Comparison of ENCODE assay signal across 33 cellular contexts in genomic region chr5:67607958-67608357, GRCh38.
"Had no signal": no experiment of that assay in that cellular context is flagged by ENCODE, and none has a peak within 500 bp of the region (broad histone marks: within the 10 kb centered on the region; RNA-seq: fewer than 3 reads in every experiment).

No MANE protein-coding gene starts in this region.

- H3K9me3 ChIP-seq: adrenal gland, body of pancreas had no signal

- H3K4me1 ChIP-seq: adrenal gland, body of pancreas, breast epithelium had no signal

- H3K36me3 ChIP-seq: adrenal gland, brain microvascular endothelial cell, breast epithelium had no signal

- FAIRE-seq: astrocyte, colon, TTC549 had no signal

- H3K27me3 ChIP-seq: adrenal gland, body of pancreas, brain microvascular endothelial cell, breast epithelium had no signal

- DNase-seq: activated B cell treated with CpG ODN at 0.5 μM for 24 hours; activated CD4-positive, alpha-beta memory T cell treated with anti-CD3 and anti-CD28 coated beads for 36 hours; activated CD4-positive, alpha-beta T cell treated with anti-CD3 and anti-CD28 coated beads for 4 hours; activated CD4-positive, alpha-beta T cell treated with anti-CD3 and anti-CD28 coated beads, Interleukin-2, amount 10 ng/mL, durations not matched to agents 24 days and 14 days; activated CD4-positive, alpha-beta T cell treated with anti-CD3 and anti-CD28 coated beads, Interleukin-2, amount 50 U/mL, for 1 hour; activated CD4-positive, alpha-beta T cell treated with anti-CD3 and anti-CD28 coated beads, Interleukin-2, amount 50 U/mL, for 4 hours; activated CD4-positive, CD25-positive, alpha-beta regulatory T cell treated with anti-CD3 and anti-CD28 coated beads, Interleukin-2, amount 50 U/mL, for 72 hours; activated CD8-positive, alpha-beta memory T cell treated with anti-CD3 and anti-CD28 coated beads, Interleukin-2, amount 50 U/mL, for 4 hours; activated CD8-positive, alpha-beta T cell treated with anti-CD3 and anti-CD28 coated beads for 36 hours; activated effector memory CD4-positive, alpha-beta T cell treated with anti-CD3 and anti-CD28 coated beads, Interleukin-2, amount 50 U/mL, for 16 hours; activated gamma-delta T cell treated with Interleukin-2 at 50 U/mL for 16 hours; activated naive CD4-positive, alpha-beta T cell; activated naive CD4-positive, alpha-beta T cell treated with anti-CD3 and anti-CD28 coated beads for 36 hours; activated naive CD4-positive, alpha-beta T cell treated with anti-CD3 and anti-CD28 coated beads, Interleukin-2, amount 50 U/mL, for 16 hours; activated naive CD8-positive, alpha-beta T cell treated with anti-CD3 and anti-CD28 coated beads for 36 hours; activated T-cell treated with anti-CD3 and anti-CD28 coated beads for 4 hours; activated T-cell treated with anti-CD3 and anti-CD28 coated beads, Interleukin-2, amount 50 U/mL, for 1 hour; activated T-cell treated with anti-CD3 and anti-CD28 coated beads, Interleukin-2, amount 50 U/mL, for 4 hours; activated T-cell treated with anti-CD3 and anti-CD28 coated beads, Interleukin-2, amount 50 U/mL, for 72 hours; adrenal gland; amniotic stem cell; aorta; body of pancreas; brain microvascular endothelial cell; central memory CD4-positive, alpha-beta T cell; T-helper 9 cell had no signal

- H3K4me3 ChIP-seq: adrenal gland, body of pancreas, breast epithelium had no signal

- ATAC-seq: activated CD8-positive, alpha-beta T cell treated with anti-CD3 and anti-CD28 coated beads for 36 hours; activated naive CD4-positive, alpha-beta T cell treated with anti-CD3 and anti-CD28 coated beads, Interleukin-2, amount 50 U/mL, for 72 hours; activated T-cell treated with anti-CD3 and anti-CD28 coated beads, Interleukin-2, amount 50 U/mL, for 4 hours; activated T-cell treated with anti-CD3 and anti-CD28 coated beads, Interleukin-2, amount 50 U/mL, for 72 hours; activated T-helper 17 cell treated with anti-CD3 and anti-CD28 coated beads, Interleukin-2, amount 50 U/mL, for 72 hours; body of pancreas had no signal

- H3K27ac ChIP-seq: adrenal gland, body of pancreas, brain microvascular endothelial cell, breast epithelium, VCaP had no signal
